ENCODE assay signal across 10 cellular contexts in genomic region chr20:21520702-21521595, GRCh38. TPM values are rescaled to one million over a fixed set of nuclear protein-coding genes. Genes with fewer than 3 reads are reported as not detected.
DNase-seq lines count a peak whose midpoint lies in the region; ATAC-seq and TF ChIP-seq lines count a peak whose summit lies in the region.
"Had no signal": no experiment of that assay in that cellular context is flagged by ENCODE, and none has a peak within 500 bp of the region (broad histone marks: within the 10 kb centered on the region; RNA-seq: fewer than 3 reads in every experiment).

No MANE protein-coding gene starts in this region.

- H3K9me3 Mint-ChIP-seq in activated T-helper 1 cell treated with anti-CD3 and anti-CD28 coated beads, Interleukin-12 subunit alpha, Interleukin-12 subunit beta, Interleukin-2, Interleukin-4 antibody, amounts not matched to agents 30 ng/mL and 10 ng/mL and 1 ng/mL, durations not matched to agents 14 hours and 24 hours and 36 hours = no peaks in the 10 kb centered on the region
- H3K9me3 Mint-ChIP-seq: T-cell had no signal

- intact Hi-C loops in activated T-helper 1 cell treated with anti-CD3 and anti-CD28 coated beads, Interleukin-12 subunit alpha, Interleukin-12 subunit beta, Interleukin-2, Interleukin-4 antibody, amounts not matched to agents 30 ng/mL and 10 ng/mL and 1 ng/mL, durations not matched to agents 14 hours and 24 hours and 36 hours (cut with micrococcal nuclease) = loop anchor here (1.0 to 2.0 kb wide), 2 partner anchors 10 to 1056 kb away; no protein-coding TSS in a partner anchor

- no peak for ATAC-seq in HG02588 (IDR thresholded peaks at IDR 0.05; ENCODE audit: unreplicated experiment)
- no peak for ATAC-seq in GM21526 (IDR thresholded peaks at IDR 0.05; ENCODE audit: low FRiP score, unreplicated experiment)
- no peak for ATAC-seq in HG02678 (IDR thresholded peaks at IDR 0.05; ENCODE audit: unreplicated experiment)

- H3K36me3 Mint-ChIP-seq in activated T-helper 1 cell treated with anti-CD3 and anti-CD28 coated beads, Interleukin-12 subunit alpha, Interleukin-12 subunit beta, Interleukin-2, Interleukin-4 antibody, amounts not matched to agents 30 ng/mL and 10 ng/mL and 1 ng/mL, durations not matched to agents 14 hours and 24 hours and 36 hours (ENCODE audit: low read depth) = peaks cover 3% of the 10 kb centered on the region
- H3K36me3 Mint-ChIP-seq: T-cell had no signal

- in situ Hi-C loops in GM13976 (cut with MboI; ENCODE audit: low sequenced_read_pairs, unreplicated experiment) = loop anchor here (25.0 kb wide), 2 partner anchors 409 to 1159 kb away; partner anchors contain the start of genes INSM1 and LINC00237

- H3K27me3 Mint-ChIP-seq in activated T-helper 1 cell treated with anti-CD3 and anti-CD28 coated beads, Interleukin-12 subunit alpha, Interleukin-12 subunit beta, Interleukin-2, Interleukin-4 antibody, amounts not matched to agents 30 ng/mL and 10 ng/mL and 1 ng/mL, durations not matched to agents 14 hours and 24 hours and 36 hours (ENCODE audit: insufficient read depth) = peaks cover 83% of the 10 kb centered on the region

- H3K4me3 Mint-ChIP-seq in activated T-helper 1 cell treated with anti-CD3 and anti-CD28 coated beads, Interleukin-12 subunit alpha, Interleukin-12 subunit beta, Interleukin-2, Interleukin-4 antibody, amounts not matched to agents 30 ng/mL and 10 ng/mL and 1 ng/mL, durations not matched to agents 14 hours and 24 hours and 36 hours = no peak overlapping the region

- no peak for TF ChIP-seq CTCF in GM13976 (IDR thresholded peaks at IDR 0.05; ENCODE audit: borderline replicate concordance, control extremely low read depth, extremely low read depth, insufficient read depth, missing control alignments)

- peak overlapping the region; percentile 76 for H3K27ac Mint-ChIP-seq in activated T-helper 1 cell treated with anti-CD3 and anti-CD28 coated beads, Interleukin-12 subunit alpha, Interleukin-12 subunit beta, Interleukin-2, Interleukin-4 antibody, amounts not matched to agents 30 ng/mL and 10 ng/mL and 1 ng/mL, durations not matched to agents 14 hours and 24 hours and 36 hours
- H3K27ac Mint-ChIP-seq: T-cell had no signal

- H3K4me1 Mint-ChIP-seq in activated T-helper 1 cell treated with anti-CD3 and anti-CD28 coated beads, Interleukin-12 subunit alpha, Interleukin-12 subunit beta, Interleukin-2, Interleukin-4 antibody, amounts not matched to agents 30 ng/mL and 10 ng/mL and 1 ng/mL, durations not matched to agents 14 hours and 24 hours and 36 hours (ENCODE audit: low read depth) = peaks cover 5% of the 10 kb centered on the region

- DNase-seq in Ammon's horn (ENCODE audit: low spot score) (peak; percentile 69), GM13976 (ENCODE audit: low spot score) (peak; percentile 27), inferior parietal cortex (ENCODE audit: extremely low spot score) (peak; percentile 61)
- DNase-seq in activated T-helper 1 cell treated with anti-CD3 and anti-CD28 coated beads, Interleukin-12 subunit alpha, Interleukin-12 subunit beta, Interleukin-2, Interleukin-4 antibody, amounts not matched to agents 30 ng/mL and 10 ng/mL and 1 ng/mL, durations not matched to agents 14 hours and 24 hours and 36 hours (ENCODE audit: low spot score) = no peak
- DNase-seq in effector CD8-positive, alpha-beta T cell (lab: John Stamatoyannopoulos, UW) = no peak
- DNase-seq: T-cell had no signal

RNA-seq across cellular contexts. Expression of gene NKX2-2, which starts 7.1 kb away (rescaled TPM):
- total RNA-seq in activated T-helper 1 cell treated with anti-CD3 and anti-CD28 coated beads, Interleukin-12 subunit alpha, Interleukin-12 subunit beta, Interleukin-2, Interleukin-4 antibody, amounts not matched to agents 30 ng/mL and 10 ng/mL and 1 ng/mL, durations not matched to agents 14 hours and 24 hours and 36 hours = not detected in 2 replicates
- total RNA-seq: lung microvascular endothelial cell, T-cell had no signal

Comparison
In these comparisons a context has a peak if more than half of its experiments do, and no peak if none do; other contexts are left out.
1. DNase-seq: peak in Ammon's horn (single experiment), GM13976 (single experiment) and inferior parietal cortex (single experiment); none in activated T-helper 1 cell treated with anti-CD3 and anti-CD28 coated beads, Interleukin-12 subunit alpha, Interleukin-12 subunit beta, Interleukin-2, Interleukin-4 antibody, amounts not matched to agents 30 ng/mL and 10 ng/mL and 1 ng/mL, durations not matched to agents 14 hours and 24 hours and 36 hours (single experiment) and effector CD8-positive, alpha-beta T cell (single experiment).